26 cellular contexts compared by ENCODE assay signal in the genomic region with DNA sequence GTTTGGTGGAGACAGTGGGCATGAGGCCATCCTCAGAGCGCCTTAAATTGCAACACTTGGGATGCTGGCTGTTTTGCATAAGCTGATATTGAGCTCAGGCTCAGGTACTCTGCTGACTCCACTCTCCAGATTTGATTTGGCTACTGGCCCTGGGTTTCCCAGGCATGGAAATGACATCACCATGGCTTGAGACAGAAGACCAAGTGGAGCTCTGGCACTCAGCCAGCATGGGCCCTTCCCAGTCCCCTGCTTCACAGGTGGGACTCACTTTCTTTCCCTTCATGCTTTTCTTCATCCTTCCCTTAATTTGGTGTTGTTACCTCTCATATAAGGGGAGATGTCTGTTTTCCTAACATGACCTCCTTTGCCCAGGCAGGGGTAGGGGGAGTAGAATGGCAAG.
DNase-seq lines count a peak whose midpoint lies in the region; ATAC-seq, FAIRE-seq and TF ChIP-seq lines count a peak whose summit lies in the region.
"Had no signal": no experiment of that assay in that cellular context is flagged by ENCODE, and none has a peak within 500 bp of the region (broad histone marks: within the 10 kb centered on the region; RNA-seq: fewer than 3 reads in every experiment).

No MANE protein-coding gene starts in this region.

- FAIRE-seq in astrocyte (lab: Jason Lieb, UNC) (no peak), pancreas (lab: Jason Lieb, UNC) (no peak)
- FAIRE-seq: GM12878, HepG2, keratinocyte, small intestine had no signal

- H3K9me3 ChIP-seq in astrocyte (ENCODE audit: insufficient read depth, low read depth, low read length), result no peaks in the 10 kb centered on the region
- no peaks in the 10 kb centered on the region for H3K9me3 ChIP-seq in pancreas
- no peaks in the 10 kb centered on the region for H3K9me3 ChIP-seq in uterus
- H3K9me3 ChIP-seq: testis had no signal

- H3K79me2 ChIP-seq in astrocyte (ENCODE audit: insufficient read depth, low read length), result no peaks in the 10 kb centered on the region

- no peaks in the 10 kb centered on the region for H4K20me1 ChIP-seq in astrocyte (ENCODE audit: insufficient read depth, low read length)

- H3K36me3 ChIP-seq in astrocyte (ENCODE audit: insufficient read depth, low read length), result no peaks in the 10 kb centered on the region
- H3K36me3 ChIP-seq in pancreas, result no peaks in the 10 kb centered on the region
- H3K36me3 ChIP-seq in uterus, result no peaks in the 10 kb centered on the region

- peaks cover 20% of the 10 kb centered on the region for H3K27me3 Mint-ChIP-seq in astrocyte (ENCODE audit: low read depth, unreplicated experiment)

- no peaks in the 10 kb centered on the region for H3K36me3 Mint-ChIP-seq in astrocyte (ENCODE audit: low read depth, unreplicated experiment)
- H3K36me3 Mint-ChIP-seq: CD14-positive monocyte; stimulated activated naive B cell treated with anti-CD40 and anti-IgM and Interleukin-4, amounts not matched to agents 10 μg/mL and 1 μg/mL and 100 μg/mL, for 72 hours had no signal

- H3K4me1 ChIP-seq in astrocyte (ENCODE audit: insufficient read depth, low read length) (no peaks in the 10 kb centered on the region), pancreas (no peaks in the 10 kb centered on the region), uterus (no peaks in the 10 kb centered on the region)
- H3K4me1 ChIP-seq: testis had no signal

- H3K4me3 ChIP-seq in astrocyte (ENCODE audit: insufficient read depth, low read depth, low read length) (no peak overlapping the region), pancreas (no peak overlapping the region), uterus (no peak overlapping the region)
- H3K4me3 ChIP-seq: GM12878, PC-9, testis had no signal

- H2AFZ ChIP-seq in astrocyte (ENCODE audit: low read depth, low read length), result no peak overlapping the region
- H2AFZ ChIP-seq: PC-9 had no signal

- no peak overlapping the region for H3K9ac ChIP-seq in astrocyte (ENCODE audit: low read length)

- no peaks in the 10 kb centered on the region for H3K4me1 Mint-ChIP-seq in astrocyte (ENCODE audit: low read depth, unreplicated experiment)

- no peaks in the 10 kb centered on the region for H3K9me3 Mint-ChIP-seq in astrocyte (ENCODE audit: unreplicated experiment)
- H3K9me3 Mint-ChIP-seq: activated T-helper 1 cell treated with anti-CD3 and anti-CD28 coated beads, Interleukin-12 subunit alpha, Interleukin-12 subunit beta, Interleukin-2, Interleukin-4 antibody, amounts not matched to agents 30 ng/mL and 10 ng/mL and 1 ng/mL, durations not matched to agents 14 hours and 24 hours and 36 hours; CD14-positive monocyte; effector memory CD8-positive, alpha-beta T cell; stimulated activated naive B cell treated with anti-CD40 and anti-IgM and Interleukin-4, amounts not matched to agents 10 μg/mL and 1 μg/mL and 100 μg/mL, for 72 hours had no signal

- WGBS in pancreas, 2 donors, result 52 to 74% methylated on average over 1 of the region's 1 CpG

- no peak for TF ChIP-seq POLR2A in uterus (IDR thresholded peaks at IDR 0.05)

- TF ChIP-seq CTCF in astrocyte (IDR thresholded peaks at IDR 0.05; ENCODE audit: insufficient read depth, low read depth, low read length) (no peak), pancreas (IDR thresholded peaks at IDR 0.05) (no peak), uterus (IDR thresholded peaks at IDR 0.05) (no peak)

- peaks cover 2% of the 10 kb centered on the region for H3K27me3 ChIP-seq in astrocyte (ENCODE audit: insufficient read depth, low read length)
- H3K27me3 ChIP-seq in pancreas, result no peaks in the 10 kb centered on the region
- no peaks in the 10 kb centered on the region for H3K27me3 ChIP-seq in uterus
- H3K27me3 ChIP-seq: testis had no signal

- H3K4me2 ChIP-seq in astrocyte (ENCODE audit: low read length), result no peak overlapping the region
- H3K4me2 ChIP-seq: PC-9 had no signal

- intact Hi-C loops in pancreas (cut with DNase I), result no loop called here
- intact Hi-C loops in uterus (cut with DNase I; ENCODE audit: low total_unique reads), result no loop called here

- no peak overlapping the region for H3K4me3 Mint-ChIP-seq in astrocyte (ENCODE audit: unreplicated experiment)
- H3K4me3 Mint-ChIP-seq: activated T-helper 1 cell treated with anti-CD3 and anti-CD28 coated beads, Interleukin-12 subunit alpha, Interleukin-12 subunit beta, Interleukin-2, Interleukin-4 antibody, amounts not matched to agents 30 ng/mL and 10 ng/mL and 1 ng/mL, durations not matched to agents 14 hours and 24 hours and 36 hours; CD14-positive monocyte; effector memory CD8-positive, alpha-beta T cell; stimulated activated naive B cell treated with anti-CD40 and anti-IgM and Interleukin-4, amounts not matched to agents 10 μg/mL and 1 μg/mL and 100 μg/mL, for 72 hours; T-helper 17 cell had no signal

- DNase-seq in NCI-H82 (lab: John Stamatoyannopoulos, UW) (peak; percentile 38), NCI-H82 treated with DMSO at 0.1 percent for 48 hours (lab: John Stamatoyannopoulos, UW; ENCODE audit: unreplicated experiment) (no peak), LoVo (ENCODE audit: low spot score) (peak; percentile 11), astrocyte (ENCODE audit: low read depth) (peak; percentile 41), pancreas (peak in 5 of 6 donors; percentile 17 to 71 (median 27)), HT-29 (ENCODE audit: low spot score) (no peak), uterus (no peak)
- DNase-seq in activated T-cell treated with anti-CD3 and anti-CD28 coated beads, Interleukin-2, amount 50 U/mL, for 48 hours, result no peak
- DNase-seq: activated CD4-positive, alpha-beta T cell treated with anti-CD3 and anti-CD28 coated beads for 48 hours; activated naive CD4-positive, alpha-beta T cell treated with anti-CD3 and anti-CD28 coated beads, Interleukin-2, amount 50 U/mL, for 16 hours; effector memory CD8-positive, alpha-beta T cell; NCI-H1417 treated with DMSO at 0.1 percent for 48 hours; NCI-H2171 treated with DMSO at 0.1 percent for 48 hours; NCI-H774; PC-9; small intestine; stimulated activated CD4-positive, alpha-beta T cell treated with anti-CD3 and anti-CD28 coated beads, Interleukin-2, amount 100 ng/mL, for 48 hours; stimulated activated naive B cell treated with anti-CD40 and anti-IgM and Interleukin-4, amounts not matched to agents 10 μg/mL and 1 μg/mL and 100 μg/mL, for 72 hours; T-helper 17 cell; testis had no signal

- ATAC-seq in pancreas, result peak in 2 of 4 donors; percentile 33 to 40
- ATAC-seq: effector memory CD8-positive, alpha-beta T cell; GM12878; HCT116; HepG2; stimulated activated naive B cell treated with anti-CD40 and anti-IgM and Interleukin-4, amounts not matched to agents 10 μg/mL and 1 μg/mL and 100 μg/mL, for 72 hours; T-helper 17 cell had no signal

- H3K27ac ChIP-seq in astrocyte (ENCODE audit: low read depth, low read length) (no peak overlapping the region), pancreas (no peak overlapping the region), uterus (no peak overlapping the region)
- H3K27ac ChIP-seq: PC-9, testis had no signal

- no peak overlapping the region for H3K27ac Mint-ChIP-seq in astrocyte (ENCODE audit: unreplicated experiment)
- H3K27ac Mint-ChIP-seq: activated T-helper 1 cell treated with anti-CD3 and anti-CD28 coated beads, Interleukin-12 subunit alpha, Interleukin-12 subunit beta, Interleukin-2, Interleukin-4 antibody, amounts not matched to agents 30 ng/mL and 10 ng/mL and 1 ng/mL, durations not matched to agents 14 hours and 24 hours and 36 hours; CD14-positive monocyte; effector memory CD8-positive, alpha-beta T cell; stimulated activated naive B cell treated with anti-CD40 and anti-IgM and Interleukin-4, amounts not matched to agents 10 μg/mL and 1 μg/mL and 100 μg/mL, for 72 hours; T-helper 17 cell had no signal

Comparison
In these comparisons a context has a peak if more than half of its experiments do, and no peak if none do; other contexts are left out.
1. DNase-seq: peak in NCI-H82 (single experiment), LoVo (single experiment), astrocyte (single experiment) and pancreas (5 of 6); none in NCI-H82 treated with DMSO at 0.1 percent for 48 hours (single experiment), HT-29 (single experiment), uterus (0 of 2) and activated T-cell treated with anti-CD3 and anti-CD28 coated beads, Interleukin-2, amount 50 U/mL, for 48 hours (0 of 2).